1 cellular context compared by ENCODE assay signal in the genomic region with DNA sequence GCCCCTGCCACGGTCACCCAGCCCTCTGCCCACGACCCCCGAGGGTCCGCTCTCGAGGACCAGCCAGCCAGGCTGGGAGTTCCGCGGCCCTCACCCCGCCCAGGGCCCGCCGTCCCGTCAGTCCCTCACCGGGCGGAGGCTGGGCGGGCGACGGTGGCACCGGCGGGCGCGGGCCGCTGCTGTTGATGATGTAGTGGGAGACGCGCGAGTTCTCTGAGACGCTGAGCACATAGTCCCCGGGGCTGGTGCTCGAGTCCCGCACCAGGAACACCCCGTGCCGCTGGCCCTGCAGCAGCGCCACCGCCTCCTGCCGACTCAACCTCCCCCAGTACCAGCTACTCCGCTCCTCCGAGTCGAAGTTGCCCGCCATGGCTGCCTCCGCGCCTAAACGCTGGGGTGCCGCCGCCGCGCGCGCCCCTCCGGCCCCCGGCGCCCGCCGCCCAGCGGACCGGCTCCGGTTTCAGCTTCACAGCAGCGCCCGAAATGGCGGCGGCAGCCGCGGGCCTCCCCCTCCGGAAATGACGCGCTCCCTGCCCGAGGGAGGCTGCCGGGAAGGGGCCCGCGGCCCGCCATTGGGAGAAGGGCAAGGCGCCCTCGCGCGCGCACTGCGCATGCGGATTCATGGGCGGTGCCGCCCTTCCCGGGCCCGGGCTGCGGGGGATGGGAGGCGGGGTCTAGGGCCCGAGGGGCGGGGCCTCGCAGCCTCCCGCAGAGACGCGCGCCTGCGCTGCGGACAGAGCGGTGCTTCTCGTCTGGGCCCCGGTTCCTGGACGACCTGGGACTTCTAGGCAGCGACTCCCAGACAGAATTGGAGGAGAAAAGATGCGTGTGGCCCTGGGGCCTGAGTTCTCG.
TF ChIP-seq lines count a peak whose summit lies in the region.

TSS of gene CRK (minus strand) at position 485 of the 852 bp plus-strand sequence. CDS start at position 370, 115 bp downstream.

TF ChIP-seq in K562, 482 proteins besides CTCF, POLR2A, EP300 and RAD21 (continued from another document and continues in another):
- TF ChIP-seq, protein P1, sequence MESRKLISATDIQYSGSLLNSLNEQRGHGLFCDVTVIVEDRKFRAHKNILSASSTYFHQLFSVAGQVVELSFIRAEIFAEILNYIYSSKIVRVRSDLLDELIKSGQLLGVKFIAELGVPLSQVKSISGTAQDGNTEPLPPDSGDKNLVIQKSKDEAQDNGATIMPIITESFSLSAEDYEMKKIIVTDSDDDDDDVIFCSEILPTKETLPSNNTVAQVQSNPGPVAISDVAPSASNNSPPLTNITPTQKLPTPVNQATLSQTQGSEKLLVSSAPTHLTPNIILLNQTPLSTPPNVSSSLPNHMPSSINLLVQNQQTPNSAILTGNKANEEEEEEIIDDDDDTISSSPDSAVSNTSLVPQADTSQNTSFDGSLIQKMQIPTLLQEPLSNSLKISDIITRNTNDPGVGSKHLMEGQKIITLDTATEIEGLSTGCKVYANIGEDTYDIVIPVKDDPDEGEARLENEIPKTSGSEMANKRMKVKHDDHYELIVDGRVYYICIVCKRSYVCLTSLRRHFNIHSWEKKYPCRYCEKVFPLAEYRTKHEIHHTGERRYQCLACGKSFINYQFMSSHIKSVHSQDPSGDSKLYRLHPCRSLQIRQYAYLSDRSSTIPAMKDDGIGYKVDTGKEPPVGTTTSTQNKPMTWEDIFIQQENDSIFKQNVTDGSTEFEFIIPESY (CRISPR knock-in tag; IDR thresholded peaks at IDR 0.05) = no peak
- TF ChIP-seq SIX5 (IDR thresholded peaks at IDR 0.05; ENCODE audit: borderline replicate concordance in 1 of 2, insufficient read depth in 1 of 2, low read depth in 1 of 2, low read length in 2 of 2) (peak; percentile 62 to 72; a peak in 3 of 4 replicates), RREB1 (CRISPR knock-in tag; IDR thresholded peaks at IDR 0.05) (no peak; the same call in 1 of the 2 replicates), MED1 (CRISPR knock-in tag; IDR thresholded peaks at IDR 0.05; ENCODE audit: borderline replicate concordance) (no peak), NR2C2 (CRISPR knock-in tag; IDR thresholded peaks at IDR 0.05) (0 out of 2 replicates have a peak, but pooled peaks have one; percentile 22), NR2C2 (tag; IDR thresholded peaks at IDR 0.05) (peak; percentile 49; the same call in 1 of the 2 replicates), ZNF551 (CRISPR knock-in tag; IDR thresholded peaks at IDR 0.05) (no peak), TCF3 (CRISPR knock-in tag; IDR thresholded peaks at IDR 0.05) (no peak), JUNB (CRISPR knock-in tag; conservative IDR thresholded peaks at IDR 0.05) (no peak), BMI1 (IDR thresholded peaks at IDR 0.05; ENCODE audit: low read length) (no peak), PML (IDR thresholded peaks at IDR 0.05; ENCODE audit: low read length) (no peak; the same call in 1 of the 2 replicates), ZNF143 (CRISPR knock-in tag; IDR thresholded peaks at IDR 0.05) (peak; percentile 84), KHSRP (IDR thresholded peaks at IDR 0.05) (no peak), ZNF239 (CRISPR knock-in tag; IDR thresholded peaks at IDR 0.05) (no peak), ZNF24 (IDR thresholded peaks at IDR 0.05) (peak; percentile 7; the same call in 1 of the 2 replicates), RFX7 (CRISPR knock-in tag; IDR thresholded peaks at IDR 0.05) (no peak), GABPB1 (CRISPR knock-in tag; IDR thresholded peaks at IDR 0.05) (peak; percentile 95), SMARCA4 (IDR thresholded peaks at IDR 0.05) (no peak), HEY1 (CRISPR knock-in tag; IDR thresholded peaks at IDR 0.05; ENCODE audit: borderline replicate concordance) (no peak), HDAC6 (IDR thresholded peaks at IDR 0.05; ENCODE audit: low read depth, low read length) (no peak), ZKSCAN8 (CRISPR knock-in tag; IDR thresholded peaks at IDR 0.05) (no peak), ZNF592 (IDR thresholded peaks at IDR 0.05) (0 out of 2 replicates have a peak, but pooled peaks have one; percentile 11), POLR2AphosphoS2 (IDR thresholded peaks at IDR 0.05; ENCODE audit: low read length) (no peak), U2AF1 (optimal IDR thresholded peaks at IDR 0.05; ENCODE audit: low read depth, low read length) (no peak), GATA2 (CRISPR knock-in tag; IDR thresholded peaks at IDR 0.05) (no peak), SETDB1 (IDR thresholded peaks at IDR 0.05; ENCODE audit: low read length) (no peak), STAT5B (CRISPR knock-in tag; IDR thresholded peaks at IDR 0.05) (no peak), MAZ (CRISPR knock-in tag; conservative IDR thresholded peaks at IDR 0.05 in 1 of 2, IDR thresholded peaks at IDR 0.05 in 1 of 2) (peak; percentile 35 to 55; a peak in 2 of 4 replicates)
- TF ChIP-seq, protein P2, sequence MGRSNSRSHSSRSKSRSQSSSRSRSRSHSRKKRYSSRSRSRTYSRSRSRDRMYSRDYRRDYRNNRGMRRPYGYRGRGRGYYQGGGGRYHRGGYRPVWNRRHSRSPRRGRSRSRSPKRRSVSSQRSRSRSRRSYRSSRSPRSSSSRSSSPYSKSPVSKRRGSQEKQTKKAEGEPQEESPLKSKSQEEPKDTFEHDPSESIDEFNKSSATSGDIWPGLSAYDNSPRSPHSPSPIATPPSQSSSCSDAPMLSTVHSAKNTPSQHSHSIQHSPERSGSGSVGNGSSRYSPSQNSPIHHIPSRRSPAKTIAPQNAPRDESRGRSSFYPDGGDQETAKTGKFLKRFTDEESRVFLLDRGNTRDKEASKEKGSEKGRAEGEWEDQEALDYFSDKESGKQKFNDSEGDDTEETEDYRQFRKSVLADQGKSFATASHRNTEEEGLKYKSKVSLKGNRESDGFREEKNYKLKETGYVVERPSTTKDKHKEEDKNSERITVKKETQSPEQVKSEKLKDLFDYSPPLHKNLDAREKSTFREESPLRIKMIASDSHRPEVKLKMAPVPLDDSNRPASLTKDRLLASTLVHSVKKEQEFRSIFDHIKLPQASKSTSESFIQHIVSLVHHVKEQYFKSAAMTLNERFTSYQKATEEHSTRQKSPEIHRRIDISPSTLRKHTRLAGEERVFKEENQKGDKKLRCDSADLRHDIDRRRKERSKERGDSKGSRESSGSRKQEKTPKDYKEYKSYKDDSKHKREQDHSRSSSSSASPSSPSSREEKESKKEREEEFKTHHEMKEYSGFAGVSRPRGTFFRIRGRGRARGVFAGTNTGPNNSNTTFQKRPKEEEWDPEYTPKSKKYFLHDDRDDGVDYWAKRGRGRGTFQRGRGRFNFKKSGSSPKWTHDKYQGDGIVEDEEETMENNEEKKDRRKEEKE (IDR thresholded peaks at IDR 0.05; ENCODE audit: borderline replicate concordance in 1 of 2, control insufficient read depth in 1 of 2, low read depth in 2 of 2, low read length in 1 of 2) = 0 out of 4 replicates have a peak, but pooled peaks of 1 of the 2 experiments have one; percentile 23
- TF ChIP-seq, protein P3, sequence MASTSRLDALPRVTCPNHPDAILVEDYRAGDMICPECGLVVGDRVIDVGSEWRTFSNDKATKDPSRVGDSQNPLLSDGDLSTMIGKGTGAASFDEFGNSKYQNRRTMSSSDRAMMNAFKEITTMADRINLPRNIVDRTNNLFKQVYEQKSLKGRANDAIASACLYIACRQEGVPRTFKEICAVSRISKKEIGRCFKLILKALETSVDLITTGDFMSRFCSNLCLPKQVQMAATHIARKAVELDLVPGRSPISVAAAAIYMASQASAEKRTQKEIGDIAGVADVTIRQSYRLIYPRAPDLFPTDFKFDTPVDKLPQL (IDR thresholded peaks at IDR 0.05; ENCODE audit: extremely low read depth, insufficient read length) = no peak
- TF ChIP-seq, protein P4, sequence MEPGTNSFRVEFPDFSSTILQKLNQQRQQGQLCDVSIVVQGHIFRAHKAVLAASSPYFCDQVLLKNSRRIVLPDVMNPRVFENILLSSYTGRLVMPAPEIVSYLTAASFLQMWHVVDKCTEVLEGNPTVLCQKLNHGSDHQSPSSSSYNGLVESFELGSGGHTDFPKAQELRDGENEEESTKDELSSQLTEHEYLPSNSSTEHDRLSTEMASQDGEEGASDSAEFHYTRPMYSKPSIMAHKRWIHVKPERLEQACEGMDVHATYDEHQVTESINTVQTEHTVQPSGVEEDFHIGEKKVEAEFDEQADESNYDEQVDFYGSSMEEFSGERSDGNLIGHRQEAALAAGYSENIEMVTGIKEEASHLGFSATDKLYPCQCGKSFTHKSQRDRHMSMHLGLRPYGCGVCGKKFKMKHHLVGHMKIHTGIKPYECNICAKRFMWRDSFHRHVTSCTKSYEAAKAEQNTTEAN (CRISPR knock-in tag; IDR thresholded peaks at IDR 0.05) = peak; percentile 40; the same call in 1 of the 2 replicates
- TF ChIP-seq, protein P5, sequence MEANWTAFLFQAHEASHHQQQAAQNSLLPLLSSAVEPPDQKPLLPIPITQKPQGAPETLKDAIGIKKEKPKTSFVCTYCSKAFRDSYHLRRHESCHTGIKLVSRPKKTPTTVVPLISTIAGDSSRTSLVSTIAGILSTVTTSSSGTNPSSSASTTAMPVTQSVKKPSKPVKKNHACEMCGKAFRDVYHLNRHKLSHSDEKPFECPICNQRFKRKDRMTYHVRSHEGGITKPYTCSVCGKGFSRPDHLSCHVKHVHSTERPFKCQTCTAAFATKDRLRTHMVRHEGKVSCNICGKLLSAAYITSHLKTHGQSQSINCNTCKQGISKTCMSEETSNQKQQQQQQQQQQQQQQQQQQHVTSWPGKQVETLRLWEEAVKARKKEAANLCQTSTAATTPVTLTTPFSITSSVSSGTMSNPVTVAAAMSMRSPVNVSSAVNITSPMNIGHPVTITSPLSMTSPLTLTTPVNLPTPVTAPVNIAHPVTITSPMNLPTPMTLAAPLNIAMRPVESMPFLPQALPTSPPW (CRISPR knock-in tag; IDR thresholded peaks at IDR 0.05) = peak; percentile 73
- TF ChIP-seq, protein P6, sequence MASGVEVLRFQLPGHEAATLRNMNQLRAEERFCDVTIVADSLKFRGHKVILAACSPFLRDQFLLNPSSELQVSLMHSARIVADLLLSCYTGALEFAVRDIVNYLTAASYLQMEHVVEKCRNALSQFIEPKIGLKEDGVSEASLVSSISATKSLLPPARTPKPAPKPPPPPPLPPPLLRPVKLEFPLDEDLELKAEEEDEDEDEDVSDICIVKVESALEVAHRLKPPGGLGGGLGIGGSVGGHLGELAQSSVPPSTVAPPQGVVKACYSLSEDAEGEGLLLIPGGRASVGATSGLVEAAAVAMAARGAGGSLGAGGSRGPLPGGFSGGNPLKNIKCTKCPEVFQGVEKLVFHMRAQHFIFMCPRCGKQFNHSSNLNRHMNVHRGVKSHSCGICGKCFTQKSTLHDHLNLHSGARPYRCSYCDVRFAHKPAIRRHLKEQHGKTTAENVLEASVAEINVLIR (CRISPR knock-in tag; IDR thresholded peaks at IDR 0.05) = peak; percentile 92
